15 cellular contexts compared by ENCODE assay signal in the genomic region with DNA sequence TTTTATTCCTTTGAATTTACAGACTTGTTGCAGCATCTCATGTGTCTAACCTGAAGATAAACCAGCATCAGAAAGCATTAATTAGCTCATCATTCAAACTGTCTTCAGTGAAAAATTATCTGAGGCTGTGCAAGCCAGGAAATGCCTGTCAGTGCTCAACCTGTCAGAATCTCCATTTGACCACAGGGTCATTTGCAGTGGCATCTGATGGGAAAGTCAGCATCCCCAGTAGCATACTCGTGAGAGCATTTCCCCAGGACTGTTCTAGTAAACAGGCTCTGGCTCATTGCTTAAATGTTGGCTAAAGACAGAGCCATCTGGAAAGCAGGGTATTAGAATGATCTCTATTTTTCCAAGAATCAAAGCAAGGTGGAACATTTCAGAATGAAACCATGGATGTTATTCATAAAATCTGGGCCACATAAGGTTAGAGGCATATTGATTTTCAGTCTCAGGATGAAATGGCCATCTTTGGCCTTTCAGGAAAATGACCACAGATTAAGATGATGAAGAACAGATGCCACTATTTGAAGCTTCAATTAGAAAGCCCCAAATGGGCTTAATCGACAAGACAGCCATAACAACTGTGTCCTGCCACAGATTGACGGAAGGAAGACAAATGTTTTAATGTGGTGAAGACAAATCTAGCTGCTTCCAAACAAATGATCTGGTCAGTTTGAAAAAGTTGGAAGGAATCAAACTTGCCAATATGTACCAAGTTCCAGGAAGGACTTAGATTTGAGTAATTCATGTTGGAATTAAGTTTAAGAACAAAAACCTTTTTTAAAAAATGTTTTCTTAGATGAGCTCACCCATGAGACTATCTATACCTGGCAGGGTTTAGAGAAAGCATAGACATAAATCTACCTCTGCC.
"Had no signal": no experiment of that assay in that cellular context is flagged by ENCODE, and none has a peak within 500 bp of the region (broad histone marks: within the 10 kb centered on the region; RNA-seq: fewer than 3 reads in every experiment).

No MANE protein-coding gene starts in this region.

- DNase-seq: activated CD4-positive, alpha-beta memory T cell treated with anti-CD3 and anti-CD28 coated beads, Interleukin-2, amount 10 ng/mL, durations not matched to agents 7 days and 5 days; activated CD4-positive, alpha-beta T cell treated with anti-CD3 and anti-CD28 coated beads for 36 hours; activated naive CD8-positive, alpha-beta T cell treated with anti-CD3 and anti-CD28 coated beads, Interleukin-2, amount 10 ng/mL, durations not matched to agents 7 days and 5 days; activated T-cell treated with anti-CD3 and anti-CD28 coated beads, Interleukin-2, amount 50 U/mL, for 72 hours; dorsolateral prefrontal cortex; foreskin keratinocyte; head of caudate nucleus; islet precursor cell; left lung; nephron progenitor cell; stimulated activated CD4-positive, alpha-beta T cell treated with anti-CD3 and anti-CD28 coated beads, Interleukin-15, amount 100 ng/mL, for 24 hours; stimulated activated CD4-positive, alpha-beta T cell treated with anti-CD3 and anti-CD28 coated beads, Interleukin-4, amount 100 ng/mL, for 24 hours; T-helper 9 cell; uterus had no signal

- H3K27me3 ChIP-seq: dorsolateral prefrontal cortex, foreskin keratinocyte, left lung, uterus had no signal

- H3K4me3 ChIP-seq: dorsolateral prefrontal cortex, left lung, uterus had no signal

- H3K4me1 ChIP-seq: foreskin keratinocyte, left lung, uterus had no signal

- ATAC-seq: activated CD4-positive, alpha-beta T cell treated with anti-CD3 and anti-CD28 coated beads for 36 hours; activated T-cell treated with anti-CD3 and anti-CD28 coated beads, Interleukin-2, amount 50 U/mL, for 72 hours; esophagus mucosa; foreskin keratinocyte; left lung had no signal

- H3K9me3 ChIP-seq: left lung, uterus had no signal

- H3K36me3 ChIP-seq: left lung, uterus had no signal

- H3K27ac ChIP-seq: dorsolateral prefrontal cortex, foreskin keratinocyte, left lung, uterus had no signal
